In genomic region chr15:58475573-58476524, GRCh38 we compare ENCODE assay signal across 9 cellular contexts. TPM values are rescaled to one million over a fixed set of nuclear protein-coding genes. Genes with fewer than 3 reads are reported as not detected.
DNase-seq lines count a peak whose midpoint lies in the region; ATAC-seq, FAIRE-seq and TF ChIP-seq lines count a peak whose summit lies in the region.
"Had no signal": no experiment of that assay in that cellular context is flagged by ENCODE, and none has a peak within 500 bp of the region (broad histone marks: within the 10 kb centered on the region; RNA-seq: fewer than 3 reads in every experiment).

No MANE protein-coding gene starts in this region.

- H4K20me1 ChIP-seq in endothelial cell of umbilical vein (replicated peaks; ENCODE audit: control insufficient read depth, extremely low read depth, insufficient read depth, low read length), result no peaks in the 10 kb centered on the region

- peak overlapping the region; percentile 15 for H3K27ac ChIP-seq in endothelial cell of umbilical vein (ENCODE audit: insufficient read depth, low read depth, low read length)
- H3K27ac ChIP-seq: VCaP had no signal

- H3K27me3 ChIP-seq in endothelial cell of umbilical vein (ENCODE audit: control insufficient read depth in 2 of 2, insufficient read depth in 2 of 2, low read length in 2 of 2), result no peaks in the 10 kb centered on the region

- H3K9me3 ChIP-seq in endothelial cell of umbilical vein (replicated peaks; ENCODE audit: control insufficient read depth, insufficient read depth, low read length), result no peaks in the 10 kb centered on the region

- no peak overlapping the region for H3K4me2 ChIP-seq in endothelial cell of umbilical vein (ENCODE audit: insufficient read depth, low read length)

- intact Hi-C loops in Right ventricle myocardium inferior (cut with DNase I) (no loop called here), cardiac septum (cut with DNase I) (no loop called here), endothelial cell of umbilical vein (cut with micrococcal nuclease) (no loop called here)

- TF ChIP-seq CTCF in endothelial cell of umbilical vein (IDR thresholded peaks at IDR 0.05; ENCODE audit: extremely low read depth in 1 of 2, insufficient read depth in 1 of 2, low read depth in 1 of 2, low read length in 2 of 2) (no peak), D721Med (IDR thresholded peaks at IDR 0.05; ENCODE audit: insufficient read depth, missing control alignments) (no peak)

- dilution Hi-C loops in endothelial cell of umbilical vein (cut with MboI; ENCODE audit: extremely low pct_ligation_motif_present, low sequenced_read_pairs), result no loop called here

- no peaks in the 10 kb centered on the region for H3K36me3 ChIP-seq in endothelial cell of umbilical vein (ENCODE audit: control insufficient read depth in 2 of 2, extremely low read depth in 1 of 2, insufficient read depth in 2 of 2, low read length in 2 of 2)

- H3K4me3 ChIP-seq in endothelial cell of umbilical vein (replicated peaks in 1 of 3; ENCODE audit: insufficient read depth in 1 of 3, low read depth in 1 of 3, low read length in 3 of 3), result no peak overlapping the region

- H3K79me2 ChIP-seq in endothelial cell of umbilical vein (ENCODE audit: control insufficient read depth, insufficient read depth, low read length), result no peaks in the 10 kb centered on the region

- POLR2A ChIA-PET in endothelial cell of umbilical vein (lab: Charles Lee), result interaction anchor here (1.5 kb wide), 1 partner anchor 71 kb away, joined by 4 read pairs; no protein-coding TSS in a partner anchor

- H3K9me1 ChIP-seq in endothelial cell of umbilical vein (replicated peaks; ENCODE audit: control insufficient read depth, extremely low read depth, insufficient read depth, low read length), result no peaks in the 10 kb centered on the region

- peaks cover 30% of the 10 kb centered on the region for H3K4me1 ChIP-seq in endothelial cell of umbilical vein (ENCODE audit: control insufficient read depth, extremely low read depth, insufficient read depth, low read length)

- FAIRE-seq in endothelial cell of umbilical vein (lab: Jason Lieb, UNC), result peak; percentile 81
- no peak for FAIRE-seq in D721Med (lab: Jason Lieb, UNC)

- H2AFZ ChIP-seq in endothelial cell of umbilical vein (ENCODE audit: low read depth, low read length), result peak overlapping the region; percentile 8

- peak; percentile 30 for ATAC-seq in Right ventricle myocardium inferior

- CTCF ChIA-PET in endothelial cell of umbilical vein (lab: Charles Lee), result interaction anchor here (0.7 to 2.6 kb wide), 8 partner anchors 11 to 248 kb away, joined by 3 to 9 read pairs (median 4); no protein-coding TSS in a partner anchor

- no TSS peak for BruUV-seq in endothelial cell of umbilical vein (replicated peaks; lab: Mats Ljungman, UMichigan)

- DNase-seq in Right ventricle myocardium inferior (ENCODE audit: missing footprints) (no peak), cardiac septum (ENCODE audit: low spot score) (no peak), NOMO-1 treated with dmso at 0.1 percent for 144 hours (lab: John Stamatoyannopoulos, UW; ENCODE audit: unreplicated experiment) (peak; percentile 32), endothelial cell of umbilical vein (ENCODE audit: low read depth, low spot score) (peak; percentile 91), retina (peak; percentile 57), germinal center (ENCODE audit: low spot score) (no peak), D721Med (ENCODE audit: insufficient read length, low spot score) (no peak)
- no peak for DNase-seq in activated CD4-positive, alpha-beta T cell treated with anti-CD3 and anti-CD28 coated beads for 4 hours

- no peak overlapping the region for H3K9ac ChIP-seq in endothelial cell of umbilical vein (replicated peaks; ENCODE audit: extremely low read depth, insufficient read depth, low read length)

- no peak for TF ChIP-seq POLR2A in endothelial cell of umbilical vein (IDR thresholded peaks at IDR 0.05; ENCODE audit: low read depth, low read length)

TF ChIP-seq in endothelial cell of umbilical vein, 7 proteins besides CTCF, POLR2A, EP300 and RAD21:
- TF ChIP-seq FOS (IDR thresholded peaks at IDR 0.05; ENCODE audit: borderline replicate concordance, insufficient read depth, low read length) (no peak), MAX (IDR thresholded peaks at IDR 0.05; ENCODE audit: insufficient read depth, insufficient read length) (no peak), GATA2 (IDR thresholded peaks at IDR 0.05; ENCODE audit: insufficient read depth, insufficient read length, low read depth, low read length) (no peak), JUN (IDR thresholded peaks at IDR 0.05; ENCODE audit: borderline replicate concordance, insufficient read depth, insufficient read length, low read depth) (no peak), POLR2AphosphoS5 (IDR thresholded peaks at IDR 0.05; ENCODE audit: insufficient read depth, low read depth, low read length) (no peak), MYC (IDR thresholded peaks at IDR 0.05; ENCODE audit: low read depth, low read length) (no peak), EZH2 (IDR thresholded peaks at IDR 0.05; ENCODE audit: borderline replicate concordance, low read depth, low read length, severe bottlenecking) (no peak)
TF ChIP-seq in endothelial cell of umbilical vein: peak in this region for 0.

RNA-seq across cellular contexts. Expression of gene LIPC, which starts 44.1 kb away (rescaled TPM):
- total RNA-seq in Right ventricle myocardium inferior, result 0.70 TPM
- 0.62 TPM for total RNA-seq in cardiac septum
- not detected in 2 replicates for total RNA-seq in endothelial cell of umbilical vein
- not detected in 2 replicates for polyA plus RNA-seq in endothelial cell of umbilical vein
- 0.04 TPM in 1 of 2 replicates, not detected in the other for polyA plus RNA-seq in endothelial cell of umbilical vein (2011; cell fraction: cytosol; rRNA removed)
- not detected in 2 replicates for polyA plus RNA-seq in endothelial cell of umbilical vein (2011; cell fraction: nucleus; rRNA removed)
- polyA plus RNA-seq in endothelial cell of umbilical vein (2012), result not detected in 2 replicates
- polyA minus RNA-seq in endothelial cell of umbilical vein, result not detected in 2 replicates
- polyA minus RNA-seq in endothelial cell of umbilical vein (2011; cell fraction: cytosol; rRNA and poly(A)+ RNA removed), result not detected
- not detected in 2 replicates for polyA minus RNA-seq in endothelial cell of umbilical vein (2011; cell fraction: nucleus; rRNA and poly(A)+ RNA removed)

Comparison
In these comparisons a context has a peak if more than half of its experiments do, and no peak if none do; other contexts are left out.
1. DNase-seq: peak in NOMO-1 treated with dmso at 0.1 percent for 144 hours (single experiment), endothelial cell of umbilical vein (single experiment) and retina (single experiment); none in Right ventricle myocardium inferior (single experiment), cardiac septum (single experiment), germinal center (single experiment), D721Med (single experiment) and activated CD4-positive, alpha-beta T cell treated with anti-CD3 and anti-CD28 coated beads for 4 hours (0 of 2).